10 cellular contexts compared by ENCODE assay signal in genomic region chr2:240438810-240439697, GRCh38. TPM values are rescaled to one million over a fixed set of nuclear protein-coding genes. Genes with fewer than 3 reads are reported as not detected.
DNase-seq lines count a peak whose midpoint lies in the region; ATAC-seq and TF ChIP-seq lines count a peak whose summit lies in the region.
"Had no signal": no experiment of that assay in that cellular context is flagged by ENCODE, and none has a peak within 500 bp of the region (broad histone marks: within the 10 kb centered on the region; RNA-seq: fewer than 3 reads in every experiment).

No MANE protein-coding gene starts in this region.

- peaks cover 12% of the 10 kb centered on the region for H3K27me3 Mint-ChIP-seq in nephron (ENCODE audit: low read depth)

- peaks cover 5% of the 10 kb centered on the region for H3K4me1 Mint-ChIP-seq in nephron

- H3K9me3 Mint-ChIP-seq in nephron = no peaks in the 10 kb centered on the region
- H3K9me3 Mint-ChIP-seq: CD8-positive, alpha-beta T cell had no signal

- no peaks in the 10 kb centered on the region for H3K9me3 ChIP-seq in RWPE2 (ENCODE audit: severe bottlenecking)
- H3K9me3 ChIP-seq in esophagus (ENCODE audit: control insufficient read depth in 2 of 2, insufficient read depth in 1 of 2, low read depth in 1 of 2, low read length in 1 of 2) = no peaks in the 10 kb centered on the region
- H3K9me3 ChIP-seq: colonic mucosa, uterus had no signal

- peak overlapping the region; percentile 1 for H3K4me3 ChIP-seq in RWPE2 (ENCODE audit: severe bottlenecking)
- peak overlapping the region in 1 of 2 donors; percentile 9 for H3K4me3 ChIP-seq in esophagus (ENCODE audit: low read depth in 1 of 2, low read length in 2 of 2)
- H3K4me3 ChIP-seq: colonic mucosa, uterus had no signal

- no peaks in the 10 kb centered on the region for H3K36me3 Mint-ChIP-seq in nephron (ENCODE audit: low read depth)

- H3K27me3 ChIP-seq in RWPE2 (ENCODE audit: insufficient read depth, poor library complexity, severe bottlenecking) (no peaks in the 10 kb centered on the region), esophagus (ENCODE audit: control insufficient read depth in 1 of 2, insufficient read depth in 2 of 2, low read length in 2 of 2) (no peaks in the 10 kb centered on the region)
- H3K27me3 ChIP-seq: uterus had no signal

- 54 to 65% methylated on average over 25 of the region's 25 CpGs for WGBS in esophagus, 2 donors

- H3K4me3 Mint-ChIP-seq in nephron = peak overlapping the region; percentile 37 to 77 (median 61)
- H3K4me3 Mint-ChIP-seq: CD8-positive, alpha-beta T cell had no signal

- H3K36me3 ChIP-seq in RWPE2 (ENCODE audit: low read depth) = peaks cover 4% of the 10 kb centered on the region
- no peaks in the 10 kb centered on the region for H3K36me3 ChIP-seq in esophagus (ENCODE audit: control insufficient read depth in 2 of 2, insufficient read depth in 2 of 2, low read length in 1 of 2)
- H3K36me3 ChIP-seq: colonic mucosa, uterus had no signal

- no peak overlapping the region for H3K27ac Mint-ChIP-seq in nephron
- H3K27ac Mint-ChIP-seq: CD8-positive, alpha-beta T cell had no signal

- peak overlapping the region; percentile 96 for H3K27ac ChIP-seq in RWPE2 (ENCODE audit: poor library complexity, severe bottlenecking)
- peak overlapping the region; percentile 76 to 93 for H3K27ac ChIP-seq in esophagus (ENCODE audit: low read depth in 2 of 2, low read length in 1 of 2)
- peak overlapping the region; percentile 63 for H3K27ac ChIP-seq in temporal lobe (ENCODE audit: low read depth, low read length)
- H3K27ac ChIP-seq: colonic mucosa, uterus had no signal

- no peak for DNase-seq in RWPE2 (ENCODE audit: low spot score)
- DNase-seq in DMS 273 treated with DMSO at 0.1 percent for 48 hours (lab: John Stamatoyannopoulos, UW) = no peak
- DNase-seq in EL = no peak
- DNase-seq in stimulated activated naive CD8-positive, alpha-beta T cell treated with anti-CD3 and anti-CD28 coated beads, Interleukin-15, Interleukin-2, amounts not matched to agents 100 U/mL and 50 U/mL, for 24 hours = no peak

- no peak for TF ChIP-seq CTCF in RWPE2 (IDR thresholded peaks at IDR 0.05; ENCODE audit: poor library complexity, severe bottlenecking)
- no peak for TF ChIP-seq CTCF in nephron (IDR thresholded peaks at IDR 0.05; ENCODE audit: unreplicated experiment in 3 of 3)

- peaks cover 24% of the 10 kb centered on the region for H3K4me1 ChIP-seq in RWPE2 (ENCODE audit: insufficient read depth, poor library complexity, severe bottlenecking)
- peaks cover 13 to 63% of the 10 kb centered on the region in 2 donors for H3K4me1 ChIP-seq in esophagus (ENCODE audit: control insufficient read depth in 2 of 2, insufficient read depth in 2 of 2, low read length in 1 of 2)
- H3K4me1 ChIP-seq: colonic mucosa had no signal

- no peak for ATAC-seq in RWPE2 (ENCODE audit: low read depth)
- ATAC-seq in stimulated activated naive CD8-positive, alpha-beta T cell treated with anti-CD3 and anti-CD28 coated beads, Interleukin-15, Interleukin-2, amounts not matched to agents 100 U/mL and 50 U/mL, for 24 hours = no peak

RNA-seq across cellular contexts. Expression of gene GPC1, which starts 3.6 kb away (rescaled TPM):
- polyA plus RNA-seq in esophagus = 10 to 100 TPM; 57.9 to 82.0 TPM
- total RNA-seq in temporal lobe = 37.4 TPM
